In the genomic region with DNA sequence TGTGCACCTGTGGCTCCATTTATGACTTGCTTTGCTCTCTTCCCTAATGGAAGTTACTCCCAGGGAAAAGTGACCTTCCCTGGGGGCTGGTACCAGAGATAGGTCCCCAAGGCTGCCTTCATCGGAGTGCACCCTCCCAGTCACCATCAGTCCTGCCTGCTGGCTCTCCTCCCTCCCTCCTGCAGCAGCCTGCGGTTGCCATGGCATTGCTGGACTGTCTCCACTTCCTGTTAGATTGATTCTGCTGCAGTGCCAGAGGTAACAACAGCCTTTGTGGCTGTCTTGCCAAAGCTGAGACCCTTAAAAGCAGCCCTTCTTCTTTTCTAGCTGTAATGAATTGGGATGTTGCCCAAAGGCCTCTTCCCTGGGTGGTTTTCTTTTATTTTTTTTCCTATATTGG, we compare ENCODE assay signal across 13 cellular contexts.
DNase-seq lines count a peak whose midpoint lies in the region; ATAC-seq and TF ChIP-seq lines count a peak whose summit lies in the region.
"Had no signal": no experiment of that assay in that cellular context is flagged by ENCODE, and none has a peak within 500 bp of the region (broad histone marks: within the 10 kb centered on the region; RNA-seq: fewer than 3 reads in every experiment).

No MANE protein-coding gene starts in this region.

- H2AFZ ChIP-seq in parathyroid adenoma, result peak overlapping the region; percentile 67

- no peaks in the 10 kb centered on the region for H3K27me3 ChIP-seq in parathyroid adenoma (ENCODE audit: control insufficient read depth, insufficient read depth, low read length)

- H3K4me2 ChIP-seq in parathyroid adenoma (ENCODE audit: low read length), result no peak overlapping the region

- no peaks in the 10 kb centered on the region for H3K9me3 ChIP-seq in parathyroid adenoma (ENCODE audit: control insufficient read depth, low read length)
- H3K9me3 ChIP-seq: left ventricle myocardium inferior had no signal

- TF ChIP-seq CTCF in parathyroid adenoma (IDR thresholded peaks at IDR 0.05), result no peak

- no peaks in the 10 kb centered on the region for H3K36me3 ChIP-seq in parathyroid adenoma (ENCODE audit: control insufficient read depth, insufficient read depth, low read length)
- H3K36me3 ChIP-seq: left ventricle myocardium inferior had no signal

- DNase-seq in DMS 273 (lab: John Stamatoyannopoulos, UW; ENCODE audit: unreplicated experiment), result peak; percentile 34
- DNase-seq in DMS 273 treated with DMSO at 0.1 percent for 48 hours (lab: John Stamatoyannopoulos, UW), result no peak
- peak; percentile 40 for DNase-seq in NCI-H748 treated with DMSO at 0.1 percent for 48 hours (lab: John Stamatoyannopoulos, UW)
- DNase-seq in superior temporal gyrus (ENCODE audit: extremely low spot score), result no peak
- no peak for DNase-seq in activated CD4-positive, alpha-beta T cell treated with anti-CD3 and anti-CD28 coated beads, Interleukin-2, amount 50 U/mL, for 1 hour
- no peak for DNase-seq in effector CD8-positive, alpha-beta T cell (lab: John Stamatoyannopoulos, UW)
- DNase-seq: H7; left ventricle myocardium inferior; NCI-H187 treated with DMSO at 0.1 percent for 48 hours; occipital lobe; stimulated activated naive CD4-positive, alpha-beta T cell treated with Interleukin-2 at 50 U/mL for 16 hours had no signal

- H3K27ac ChIP-seq in parathyroid adenoma, result peak overlapping the region; percentile 9
- H3K27ac ChIP-seq: left ventricle myocardium inferior had no signal

- H3K4me3 ChIP-seq in parathyroid adenoma (ENCODE audit: low read depth, low read length), result no peak overlapping the region
- H3K4me3 ChIP-seq: left ventricle myocardium inferior had no signal

- ATAC-seq in HG02885 (IDR thresholded peaks at IDR 0.05; ENCODE audit: poor library complexity, unreplicated experiment), result peak; percentile 76

- no peaks in the 10 kb centered on the region for H3K79me2 ChIP-seq in parathyroid adenoma

- H3K4me1 ChIP-seq in parathyroid adenoma, result peaks cover 34% of the 10 kb centered on the region
- H3K4me1 ChIP-seq: left ventricle myocardium inferior had no signal

- H3K9ac ChIP-seq in parathyroid adenoma, result no peak overlapping the region

Comparison
In these comparisons a context has a peak if more than half of its experiments do, and no peak if none do; other contexts are left out.
1. DNase-seq: peak in DMS 273 (single experiment) and NCI-H748 treated with DMSO at 0.1 percent for 48 hours (single experiment); none in DMS 273 treated with DMSO at 0.1 percent for 48 hours (single experiment), superior temporal gyrus (single experiment), activated CD4-positive, alpha-beta T cell treated with anti-CD3 and anti-CD28 coated beads, Interleukin-2, amount 50 U/mL, for 1 hour (single experiment) and effector CD8-positive, alpha-beta T cell (single experiment).